In genomic region chr1:78388275-78388674, GRCh38 we compare ENCODE assay signal across 20 cellular contexts.
"Had no signal": no experiment of that assay in that cellular context is flagged by ENCODE, and none has a peak within 500 bp of the region (broad histone marks: within the 10 kb centered on the region; RNA-seq: fewer than 3 reads in every experiment).

No MANE protein-coding gene starts in this region.

- H3K27me3 ChIP-seq: esophagus muscularis mucosa, neural progenitor cell, pancreas, tibial artery, upper lobe of left lung, vagina had no signal

- H3K27ac ChIP-seq: epithelial cell of prostate, foreskin keratinocyte, neural progenitor cell, pancreas, tibial artery, upper lobe of left lung, vagina had no signal

- H3K27me3 Mint-ChIP-seq: progenitor cell of endocrine pancreas; stimulated activated naive CD8-positive, alpha-beta T cell treated with anti-CD3 and anti-CD28 coated beads, Interleukin-15, Interleukin-2, amounts not matched to agents 100 ng/mL and 50 ng/mL, for 24 hours had no signal

- H3K9me3 Mint-ChIP-seq: neural progenitor cell had no signal

- H3K27ac Mint-ChIP-seq: naive thymus-derived CD8-positive, alpha-beta T cell; neural progenitor cell; progenitor cell of endocrine pancreas; stimulated activated effector memory CD8-positive, alpha-beta T cell treated with anti-CD3 and anti-CD28 coated beads, Interleukin-12 subunit alpha, Interleukin-12 subunit beta, amount 100 ng/mL, for 72 hours; stimulated activated naive CD8-positive, alpha-beta T cell treated with anti-CD3 and anti-CD28 coated beads, Interleukin-15, Interleukin-2, amounts not matched to agents 100 ng/mL and 50 ng/mL, for 24 hours had no signal

- H3K4me1 Mint-ChIP-seq: naive thymus-derived CD8-positive, alpha-beta T cell; stimulated activated effector memory CD8-positive, alpha-beta T cell treated with anti-CD3 and anti-CD28 coated beads, Interleukin-12 subunit alpha, Interleukin-12 subunit beta, amount 100 ng/mL, for 72 hours had no signal

- H3K9me3 ChIP-seq: esophagus muscularis mucosa, mucosa of descending colon, pancreas, tibial artery, upper lobe of left lung, vagina had no signal

- H3K36me3 ChIP-seq: esophagus muscularis mucosa, neural progenitor cell, pancreas, tibial artery, upper lobe of left lung, vagina had no signal

- H2AFZ ChIP-seq: neural progenitor cell had no signal

- H3K4me3 ChIP-seq: esophagus muscularis mucosa, mucosa of descending colon, neural progenitor cell, pancreas, tibial artery, upper lobe of left lung, vagina had no signal

- H3K36me3 Mint-ChIP-seq: naive thymus-derived CD8-positive, alpha-beta T cell; neural progenitor cell; stimulated activated effector memory CD8-positive, alpha-beta T cell treated with anti-CD3 and anti-CD28 coated beads, Interleukin-12 subunit alpha, Interleukin-12 subunit beta, amount 100 ng/mL, for 72 hours had no signal

- H3K4me2 ChIP-seq: neural progenitor cell had no signal

- DNase-seq: cortex of kidney; effector memory CD4-positive, alpha-beta T cell; foreskin keratinocyte; left colon; mucosa of descending colon; naive thymus-derived CD8-positive, alpha-beta T cell; nucleus accumbens; pancreas; right cardiac atrium; stimulated activated CD4-positive, alpha-beta T cell treated with anti-CD3 and anti-CD28 coated beads, Interleukin-4, amount 100 ng/mL, for 1 hour; stimulated activated CD8-positive, alpha-beta memory T cell treated with anti-CD3 and anti-CD28 coated beads, Interleukin-4, amount 100 ng/mL, for 48 hours; tibial artery; upper lobe of left lung had no signal

- ATAC-seq: foreskin keratinocyte; left colon; mucosa of descending colon; naive thymus-derived CD8-positive, alpha-beta T cell; pancreas; stimulated activated effector memory CD8-positive, alpha-beta T cell treated with anti-CD3 and anti-CD28 coated beads, Interleukin-12 subunit alpha, Interleukin-12 subunit beta, amount 100 ng/mL, for 72 hours had no signal

- H3K4me3 Mint-ChIP-seq: naive thymus-derived CD8-positive, alpha-beta T cell; neural progenitor cell; stimulated activated effector memory CD8-positive, alpha-beta T cell treated with anti-CD3 and anti-CD28 coated beads, Interleukin-12 subunit alpha, Interleukin-12 subunit beta, amount 100 ng/mL, for 72 hours; stimulated activated naive CD8-positive, alpha-beta T cell treated with anti-CD3 and anti-CD28 coated beads, Interleukin-15, Interleukin-2, amounts not matched to agents 100 ng/mL and 50 ng/mL, for 24 hours had no signal

- H3K9ac ChIP-seq: neural progenitor cell had no signal

- H3K4me1 ChIP-seq: foreskin keratinocyte, pancreas, tibial artery, vagina had no signal
